Comparison of ENCODE assay signal across 22 cellular contexts in the genomic region with DNA sequence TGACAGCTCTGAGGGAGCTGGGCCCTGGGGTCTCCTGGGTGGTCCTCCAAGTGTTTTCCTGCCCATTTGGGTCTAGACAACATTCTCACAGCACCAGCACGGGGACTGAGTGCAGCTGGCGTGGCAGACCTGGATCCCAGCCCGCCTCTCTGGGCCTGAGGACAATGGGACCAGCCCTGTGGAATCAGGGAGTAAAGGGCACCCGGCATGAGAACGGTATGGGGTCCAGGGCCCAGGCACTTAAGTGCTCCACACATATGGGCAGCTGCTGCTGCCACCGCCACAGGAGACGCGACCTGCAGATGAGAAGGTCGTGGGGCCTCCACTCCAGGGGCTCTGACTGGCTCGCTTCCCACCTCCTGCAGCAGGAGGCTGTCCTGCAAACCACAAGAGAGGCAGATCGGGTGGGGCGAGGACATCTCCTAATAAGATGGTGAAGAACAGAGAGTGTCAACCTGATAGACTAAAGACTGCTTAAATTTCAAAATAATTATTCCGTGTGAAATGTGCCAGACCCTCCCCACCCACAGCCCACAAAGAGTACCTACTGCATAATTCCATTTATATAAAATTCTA. TPM values are rescaled to one million over a fixed set of nuclear protein-coding genes. Genes with fewer than 3 reads are reported as not detected.
A peak's percentile ranks its signal among the peaks of the same experiment; 100 is the strongest.
DNase-seq lines count a peak whose midpoint lies in the region; ATAC-seq and TF ChIP-seq lines count a peak whose summit lies in the region.
"Had no signal": no experiment of that assay in that cellular context is flagged by ENCODE, and none has a peak within 500 bp of the region (broad histone marks: within the 10 kb centered on the region; RNA-seq: fewer than 3 reads in every experiment).

No MANE protein-coding gene starts in this region.

- DNase-seq in activated CD8-positive, alpha-beta T cell treated with anti-CD3 and anti-CD28 coated beads, Interleukin-2, amount 10 ng/mL, durations not matched to agents 7 days and 5 days = no peak
- no peak for DNase-seq in activated CD8-positive, alpha-beta T cell treated with anti-CD3 and anti-CD28 coated beads for 36 hours
- DNase-seq in NCI-H69 (lab: John Stamatoyannopoulos, UW) (peak; percentile 71), immature natural killer cell (no peak), superior temporal gyrus (ENCODE audit: extremely low spot score) (peak; percentile 74), occipital lobe (lab: John Stamatoyannopoulos, UW) (no peak)
- DNase-seq: activated CD4-positive, alpha-beta T cell treated with anti-CD3 and anti-CD28 coated beads, Interleukin-2, amount 50 U/mL, for 48 hours; colonic mucosa; IMR-90; left ventricle myocardium superior; NCI-H1436; NCI-H2171; NCI-H82; PC-3; SJCRH30; stimulated activated CD4-positive, alpha-beta T cell treated with anti-CD3 and anti-CD28 coated beads, Interleukin-12 subunit alpha, Interleukin-12 subunit beta, amount 100 ng/mL, for 4 hours; uterus had no signal

- H3K27ac Mint-ChIP-seq in activated CD8-positive, alpha-beta T cell treated with anti-CD3 and anti-CD28 coated beads, Interleukin-2, amount 10 ng/mL, durations not matched to agents 7 days and 5 days = peak overlapping the region; percentile 20
- no peak overlapping the region for H3K27ac Mint-ChIP-seq in activated CD8-positive, alpha-beta T cell treated with anti-CD3 and anti-CD28 coated beads for 36 hours
- peak overlapping the region in 1 of 6 donors; percentile 30 for H3K27ac Mint-ChIP-seq in immature natural killer cell

- intact Hi-C loops in activated CD8-positive, alpha-beta T cell treated with anti-CD3 and anti-CD28 coated beads for 36 hours (cut with micrococcal nuclease) = no loop called here

- no peak overlapping the region for H3K4me3 Mint-ChIP-seq in activated CD8-positive, alpha-beta T cell treated with anti-CD3 and anti-CD28 coated beads, Interleukin-2, amount 10 ng/mL, durations not matched to agents 7 days and 5 days
- H3K4me3 Mint-ChIP-seq in activated CD8-positive, alpha-beta T cell treated with anti-CD3 and anti-CD28 coated beads for 36 hours = no peak overlapping the region
- peak overlapping the region in 4 of 5 donors; percentile 26 to 83 (median 40) for H3K4me3 Mint-ChIP-seq in immature natural killer cell

- no peak for TF ChIP-seq CTCF in activated CD8-positive, alpha-beta T cell treated with anti-CD3 and anti-CD28 coated beads for 36 hours (IDR thresholded peaks at IDR 0.05)

- no peak for ATAC-seq in activated CD8-positive, alpha-beta T cell treated with anti-CD3 and anti-CD28 coated beads, Interleukin-2, amount 10 ng/mL, durations not matched to agents 7 days and 5 days
- no peak for ATAC-seq in activated CD8-positive, alpha-beta T cell treated with anti-CD3 and anti-CD28 coated beads for 36 hours
- ATAC-seq in GM19395 (IDR thresholded peaks at IDR 0.05; ENCODE audit: unreplicated experiment) (no peak), GM18517 (IDR thresholded peaks at IDR 0.05; ENCODE audit: unreplicated experiment) (no peak)
- ATAC-seq: activated naive CD4-positive, alpha-beta T cell treated with anti-CD3 and anti-CD28 coated beads, Interleukin-2, amount 50 U/mL, for 72 hours; left ventricle myocardium superior; mucosa of descending colon; PC-3 had no signal

- H3K9me3 Mint-ChIP-seq in activated CD8-positive, alpha-beta T cell treated with anti-CD3 and anti-CD28 coated beads, Interleukin-2, amount 10 ng/mL, durations not matched to agents 7 days and 5 days (ENCODE audit: insufficient read depth) = peaks cover 18% of the 10 kb centered on the region
- H3K9me3 Mint-ChIP-seq in activated CD8-positive, alpha-beta T cell treated with anti-CD3 and anti-CD28 coated beads for 36 hours = peaks cover 12% of the 10 kb centered on the region
- H3K9me3 Mint-ChIP-seq in immature natural killer cell = peaks cover 0 to 5% (median 2%) of the 10 kb centered on the region in 6 donors

- no peaks in the 10 kb centered on the region for H3K27me3 Mint-ChIP-seq in activated CD8-positive, alpha-beta T cell treated with anti-CD3 and anti-CD28 coated beads, Interleukin-2, amount 10 ng/mL, durations not matched to agents 7 days and 5 days (ENCODE audit: low read depth)
- no peaks in the 10 kb centered on the region for H3K27me3 Mint-ChIP-seq in activated CD8-positive, alpha-beta T cell treated with anti-CD3 and anti-CD28 coated beads for 36 hours
- peaks cover 2 to 6% (median 5%) of the 10 kb centered on the region in 3 donors for H3K27me3 Mint-ChIP-seq in immature natural killer cell (ENCODE audit: low read depth in 3 of 3)

- CTCF ChIA-PET in activated CD8-positive, alpha-beta T cell treated with anti-CD3 and anti-CD28 coated beads, Interleukin-2, amount 10 ng/mL, durations not matched to agents 7 days and 5 days (lab: Charles Lee) = interaction anchor here (1.1 to 6.4 kb wide), 4 partner anchors 10 to 82 kb away, joined by 3 to 58 read pairs (median 30); a partner anchor contains a TSS
- CTCF ChIA-PET in activated CD8-positive, alpha-beta T cell treated with anti-CD3 and anti-CD28 coated beads for 36 hours (lab: Charles Lee) = interaction anchor here (2.3 to 5.2 kb wide), 3 partner anchors 11 to 82 kb away, joined by 6 to 33 read pairs (median 25); a partner anchor contains a TSS

- POLR2A ChIA-PET in activated CD8-positive, alpha-beta T cell treated with anti-CD3 and anti-CD28 coated beads, Interleukin-2, amount 10 ng/mL, durations not matched to agents 7 days and 5 days (lab: Charles Lee) = interaction anchor here (0.6 to 1.3 kb wide), 2 partner anchors 16 to 401 kb away, joined by 3 to 5 read pairs; no protein-coding TSS in a partner anchor
- POLR2A ChIA-PET in activated CD8-positive, alpha-beta T cell treated with anti-CD3 and anti-CD28 coated beads for 36 hours (lab: Charles Lee) = interaction anchor here (1.3 to 3.4 kb wide), 5 partner anchors 9 to 82 kb away, joined by 3 to 19 read pairs (median 5); a partner anchor contains a TSS

- H3K4me1 Mint-ChIP-seq in activated CD8-positive, alpha-beta T cell treated with anti-CD3 and anti-CD28 coated beads, Interleukin-2, amount 10 ng/mL, durations not matched to agents 7 days and 5 days (ENCODE audit: low read depth) = peaks cover 46% of the 10 kb centered on the region
- H3K4me1 Mint-ChIP-seq in activated CD8-positive, alpha-beta T cell treated with anti-CD3 and anti-CD28 coated beads for 36 hours (ENCODE audit: low read depth) = peaks cover 22% of the 10 kb centered on the region
- H3K4me1 Mint-ChIP-seq in immature natural killer cell = peaks cover 30 to 31% of the 10 kb centered on the region in 2 donors

- H3K36me3 Mint-ChIP-seq in activated CD8-positive, alpha-beta T cell treated with anti-CD3 and anti-CD28 coated beads, Interleukin-2, amount 10 ng/mL, durations not matched to agents 7 days and 5 days (ENCODE audit: low read depth) = peaks cover 28% of the 10 kb centered on the region
- H3K36me3 Mint-ChIP-seq in activated CD8-positive, alpha-beta T cell treated with anti-CD3 and anti-CD28 coated beads for 36 hours (ENCODE audit: low read depth) = peaks cover 7% of the 10 kb centered on the region
- H3K36me3 Mint-ChIP-seq in immature natural killer cell = peaks cover 0 to 9% (median 0%) of the 10 kb centered on the region in 3 donors

RNA-seq across cellular contexts. Expression of a gene that starts 46.3 kb away (rescaled TPM):
- total RNA-seq in activated CD8-positive, alpha-beta T cell treated with anti-CD3 and anti-CD28 coated beads, Interleukin-2, amount 10 ng/mL, durations not matched to agents 7 days and 5 days = 1 to 10 TPM in 1 of 2 experiments, under 1 TPM in 1; 0.39 to 1.2 TPM
- under 1 TPM; 0.72 to 0.77 TPM for total RNA-seq in activated CD8-positive, alpha-beta T cell treated with anti-CD3 and anti-CD28 coated beads for 36 hours
- polyA plus RNA-seq in immature natural killer cell = 1 to 10 TPM in 1 of 3 donors, under 1 TPM in 2; 0.42 to 1.5 (median 0.99) TPM
- not detected for total RNA-seq in occipital lobe
- total RNA-seq: IMR-90, left ventricle myocardium superior, MCF 10A, PC-3 had no signal
- polyA plus RNA-seq: IMR-90 had no signal

Comparison
In these comparisons a context has a peak if more than half of its experiments do, and no peak if none do; other contexts are left out.
1. DNase-seq: peak in NCI-H69 (single experiment) and superior temporal gyrus (single experiment); none in activated CD8-positive, alpha-beta T cell treated with anti-CD3 and anti-CD28 coated beads, Interleukin-2, amount 10 ng/mL, durations not matched to agents 7 days and 5 days (single experiment), activated CD8-positive, alpha-beta T cell treated with anti-CD3 and anti-CD28 coated beads for 36 hours (single experiment), immature natural killer cell (0 of 3) and occipital lobe (single experiment).
2. H3K4me3 Mint-ChIP-seq: peak in immature natural killer cell (4 of 5); none in activated CD8-positive, alpha-beta T cell treated with anti-CD3 and anti-CD28 coated beads, Interleukin-2, amount 10 ng/mL, durations not matched to agents 7 days and 5 days (single experiment) and activated CD8-positive, alpha-beta T cell treated with anti-CD3 and anti-CD28 coated beads for 36 hours (single experiment).